In the genomic region with DNA sequence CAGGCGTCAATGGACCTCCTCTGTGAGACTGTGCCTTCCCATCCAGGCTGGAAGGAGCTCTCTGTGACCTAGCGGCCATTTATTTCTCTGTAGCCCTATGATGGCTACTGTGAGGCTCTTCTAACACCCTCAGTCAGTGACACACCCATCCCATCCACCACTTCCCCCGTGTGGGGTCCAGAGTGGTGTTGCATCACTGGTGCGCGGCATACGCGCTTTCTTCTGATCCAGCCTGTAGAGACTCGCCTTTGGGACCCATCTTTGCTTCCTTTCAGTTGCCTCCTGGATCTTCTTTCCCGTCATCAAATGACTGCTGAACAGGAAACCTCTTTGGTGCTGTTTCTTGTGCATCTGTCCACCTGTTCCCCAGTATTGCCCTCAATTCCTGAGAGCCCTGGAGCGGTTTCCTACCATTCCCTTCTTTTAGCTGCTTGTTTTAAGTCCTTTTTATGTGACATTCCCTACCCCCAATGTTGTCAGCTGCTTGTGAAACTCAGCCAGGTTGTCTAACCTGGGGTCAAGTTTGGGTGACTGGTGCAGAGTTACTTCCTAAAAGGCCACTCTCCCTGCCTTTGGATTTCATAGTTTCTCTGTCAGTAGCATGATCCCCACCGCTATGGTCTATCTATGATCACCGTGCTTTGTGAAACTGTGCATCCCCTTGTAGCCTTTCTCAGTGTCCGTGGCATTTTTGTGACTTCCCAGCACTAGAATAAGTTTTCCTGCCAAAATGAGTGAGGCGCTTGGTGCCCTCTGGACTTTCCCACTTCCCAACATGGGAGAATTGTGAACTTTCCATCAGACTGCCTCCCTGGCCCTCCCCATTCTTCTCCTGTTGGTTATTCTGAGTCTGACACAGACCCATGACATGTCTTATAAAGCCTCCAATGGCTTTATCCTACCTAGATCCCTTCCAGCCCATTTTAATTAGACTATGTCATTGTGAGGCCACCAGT, we compare ENCODE assay signal across 20 cellular contexts. TPM values are rescaled to one million over a fixed set of nuclear protein-coding genes. Genes with fewer than 3 reads are reported as not detected.
DNase-seq lines count a peak whose midpoint lies in the region; ATAC-seq and TF ChIP-seq lines count a peak whose summit lies in the region.
"Had no signal": no experiment of that assay in that cellular context is flagged by ENCODE, and none has a peak within 500 bp of the region (broad histone marks: within the 10 kb centered on the region; RNA-seq: fewer than 3 reads in every experiment).

No MANE protein-coding gene starts in this region.

- H3K9me2 ChIP-seq in HCT116 (ENCODE audit: insufficient read depth) = no peaks in the 10 kb centered on the region

- H3K79me2 ChIP-seq in HCT116 (ENCODE audit: insufficient read depth, low read length) = peaks cover 25% of the 10 kb centered on the region

- no peak overlapping the region for H3K4me3 Mint-ChIP-seq in CD8-positive, alpha-beta T cell
- peak overlapping the region; percentile 57 for H3K4me3 Mint-ChIP-seq in endothelial cell (ENCODE audit: unreplicated experiment)

- no peak overlapping the region for H2AFZ ChIP-seq in HCT116 (ENCODE audit: low read depth, low read length, poor library complexity, severe bottlenecking)

- H3K27me3 Mint-ChIP-seq in CD8-positive, alpha-beta T cell (ENCODE audit: low read depth) = no peaks in the 10 kb centered on the region
- H3K27me3 Mint-ChIP-seq in endothelial cell (ENCODE audit: unreplicated experiment) = peaks cover 4% of the 10 kb centered on the region

- H3K27ac Mint-ChIP-seq in CD8-positive, alpha-beta T cell = peak overlapping the region; percentile 68
- H3K27ac Mint-ChIP-seq in endothelial cell (ENCODE audit: unreplicated experiment) = peak overlapping the region; percentile 50

- H3K4me1 Mint-ChIP-seq in CD8-positive, alpha-beta T cell (ENCODE audit: low read depth) = peaks cover 19% of the 10 kb centered on the region
- H3K4me1 Mint-ChIP-seq in endothelial cell (ENCODE audit: unreplicated experiment) = peaks cover 7% of the 10 kb centered on the region

- peaks cover 12% of the 10 kb centered on the region for H3K4me1 ChIP-seq in CD8-positive, alpha-beta T cell (ENCODE audit: insufficient read depth, low read length)
- peaks cover 7 to 8% of the 10 kb centered on the region in 2 experiments; a peak in 3 of 4 replicates for H3K4me1 ChIP-seq in HCT116 (ENCODE audit: control insufficient read depth in 1 of 2, insufficient read depth in 2 of 2, low read length in 2 of 2)

- H3K36me3 ChIP-seq in CD8-positive, alpha-beta T cell (ENCODE audit: insufficient read depth, low read length) = peaks cover 5% of the 10 kb centered on the region
- H3K36me3 ChIP-seq in HCT116 (ENCODE audit: control insufficient read depth in 1 of 2, insufficient read depth in 2 of 2, low read length in 2 of 2) = peaks cover 0 to 16% of the 10 kb centered on the region in 2 experiments; a peak in 2 of 4 replicates

- H3K4me3 ChIP-seq in CD8-positive, alpha-beta T cell (ENCODE audit: low read depth, low read length) = no peak overlapping the region
- no peak overlapping the region for H3K4me3 ChIP-seq in HCT116 (replicated peaks in 1 of 2; ENCODE audit: low read depth in 1 of 2, low read length in 2 of 2)
- H3K4me3 ChIP-seq: psoas muscle had no signal

- no peaks in the 10 kb centered on the region for H3K9me3 Mint-ChIP-seq in CD8-positive, alpha-beta T cell
- H3K9me3 Mint-ChIP-seq in endothelial cell (ENCODE audit: unreplicated experiment) = no peaks in the 10 kb centered on the region
- H3K9me3 Mint-ChIP-seq: activated T-helper 2 cell treated with anti-CD3 and anti-CD28 coated beads, Interferon-gamma antibody, Interleukin-2, Interleukin-4, amounts not matched to agents 10 μg/mL and 5 μg/mL and 100 μg/mL, durations not matched to agents 14 hours and 24 hours and 36 hours had no signal

- H4K20me1 ChIP-seq in HCT116 (ENCODE audit: insufficient read depth) = no peaks in the 10 kb centered on the region

- no peak for ATAC-seq in CD8-positive, alpha-beta T cell
- no peak for ATAC-seq in HCT116
- no peak for ATAC-seq in GM19463 (IDR thresholded peaks at IDR 0.05; ENCODE audit: unreplicated experiment)
- ATAC-seq: left cardiac atrium, psoas muscle had no signal

- RAD21 ChIA-PET in HCT116 (lab: Charles Lee; ENCODE audit: low non-redundant PET in 1 of 2, low total read pairs in 2 of 2, uncharacterized antibody in 2 of 2, unreplicated experiment in 2 of 2) = no interaction called here

- POLR2A ChIA-PET in CD8-positive, alpha-beta T cell (lab: Charles Lee) = interaction anchor here (1.1 kb wide), 1 partner anchor 53 kb away, joined by 3 read pairs; no protein-coding TSS in a partner anchor
- POLR2A ChIA-PET in HCT116 (lab: Charles Lee) = no interaction called here

- H3K27me3 ChIP-seq in CD8-positive, alpha-beta T cell (ENCODE audit: insufficient read depth, low read length) = no peaks in the 10 kb centered on the region
- no peaks in the 10 kb centered on the region for H3K27me3 ChIP-seq in HCT116 (ENCODE audit: insufficient read depth, low read length)

- no peak overlapping the region for H3K4me2 ChIP-seq in HCT116 (ENCODE audit: low read length)

- no peak overlapping the region for H3K9ac ChIP-seq in HCT116 (ENCODE audit: low read length)

- no peaks in the 10 kb centered on the region for H3K9me3 ChIP-seq in CD8-positive, alpha-beta T cell (ENCODE audit: low read length)
- H3K9me3 ChIP-seq in HCT116 (ENCODE audit: control insufficient read depth in 1 of 2, insufficient read depth in 1 of 2, low read depth in 1 of 2, low read length in 2 of 2) = no peaks in the 10 kb centered on the region
- H3K9me3 ChIP-seq: psoas muscle had no signal

- H3K36me3 Mint-ChIP-seq in CD8-positive, alpha-beta T cell = peaks cover 17% of the 10 kb centered on the region
- peaks cover 22% of the 10 kb centered on the region for H3K36me3 Mint-ChIP-seq in endothelial cell (ENCODE audit: low read depth, unreplicated experiment)

- no peak for TF ChIP-seq RAD21 in HCT116 (IDR thresholded peaks at IDR 0.05; ENCODE audit: low read depth)

- no peak for DNase-seq in CD8-positive, alpha-beta T cell
- DNase-seq in HCT116 (ENCODE audit: low read depth, low spot score) = no peak
- no peak for DNase-seq in endothelial cell (ENCODE audit: low spot score)
- DNase-seq in OCI-M1 (lab: John Stamatoyannopoulos, UW) = no peak
- DNase-seq in amygdala (lab: John Stamatoyannopoulos, UW) = no peak
- DNase-seq: activated CD8-positive, alpha-beta memory T cell treated with anti-CD3 and anti-CD28 coated beads for 24 hours; anterior cingulate cortex; caudate nucleus; COR-L47; HCEC 1CT; left cardiac atrium; NCI-H2171 treated with DMSO at 0.1 percent for 48 hours; NCI-H774; psoas muscle; SHP77 treated with DMSO at 0.1 percent for 48 hours; small intestine; stimulated activated CD4-positive, alpha-beta T cell treated with anti-CD3 and anti-CD28 coated beads, Interleukin-4, amount 100 ng/mL, for 1 hour; T-helper 2 cell had no signal

- TF ChIP-seq CTCF in CD8-positive, alpha-beta T cell (IDR thresholded peaks at IDR 0.05) = no peak
- TF ChIP-seq CTCF in HCT116 (IDR thresholded peaks at IDR 0.05 in 2 of 3, conservative IDR thresholded peaks at IDR 0.05 in 1 of 3; ENCODE audit: borderline replicate concordance in 1 of 3, insufficient read depth in 1 of 3, low read depth in 2 of 3, low read length in 2 of 3) (no peak), endothelial cell (IDR thresholded peaks at IDR 0.05; ENCODE audit: unreplicated experiment) (no peak)

- no peak for TF ChIP-seq POLR2A in HCT116 (IDR thresholded peaks at IDR 0.05; ENCODE audit: borderline replicate concordance, extremely low read depth, insufficient read depth, insufficient read length)

- BruUV-seq in HCT116 (replicated peaks; lab: Mats Ljungman, UMichigan) = TSS peak; percentile 18

- CTCF ChIA-PET in CD8-positive, alpha-beta T cell (lab: Charles Lee) = interaction anchor here (1.5 kb wide), 1 partner anchor 79 kb away, joined by 4 read pairs; no protein-coding TSS in a partner anchor
- CTCF ChIA-PET in HCT116 (lab: Charles Lee) = no interaction called here

- intact Hi-C loops in CD8-positive, alpha-beta T cell (cut with DNase I, micrococcal nuclease) = no loop called here
- intact Hi-C loops in HCT116 (cut with micrococcal nuclease) = no loop called here

- H3K27ac ChIP-seq in CD8-positive, alpha-beta T cell (ENCODE audit: low read depth, low read length) = no peak overlapping the region
- H3K27ac ChIP-seq in HCT116 (ENCODE audit: low read depth, low read length) = no peak overlapping the region
- H3K27ac ChIP-seq: psoas muscle had no signal

TF ChIP-seq in HCT116, 20 proteins besides CTCF, POLR2A, EP300 and RAD21 (continues in another document):
- TF ChIP-seq, protein P1, sequence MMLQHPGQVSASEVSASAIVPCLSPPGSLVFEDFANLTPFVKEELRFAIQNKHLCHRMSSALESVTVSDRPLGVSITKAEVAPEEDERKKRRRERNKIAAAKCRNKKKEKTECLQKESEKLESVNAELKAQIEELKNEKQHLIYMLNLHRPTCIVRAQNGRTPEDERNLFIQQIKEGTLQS (IDR thresholded peaks at IDR 0.05) = no peak

RNA-seq across cellular contexts. Expression of gene PRR3, which starts 5.7 kb away (rescaled TPM):
- 10 to 100 TPM; 11.3 to 13.3 TPM for total RNA-seq in CD8-positive, alpha-beta T cell
- 16.7 TPM for total RNA-seq in HCT116 (2021; ENCODE audit: unreplicated experiment)
- 6.5 and 12.9 TPM in 2 replicates for polyA plus RNA-seq in HCT116 (2012)
- 12.6 TPM for total RNA-seq in endothelial cell (ENCODE audit: unreplicated experiment)

RNA-seq across cellular contexts. Expression of gene GNL1, which starts 6.5 kb away (rescaled TPM):
- 100 to 1,000 TPM; 148 to 159 TPM for total RNA-seq in CD8-positive, alpha-beta T cell
- total RNA-seq in HCT116 (2021; ENCODE audit: unreplicated experiment) (113 TPM), endothelial cell (ENCODE audit: unreplicated experiment) (109 TPM)
- polyA plus RNA-seq in HCT116 (2012) = 90.2 and 92.6 TPM in 2 replicates

RNA-seq across cellular contexts. Expression of gene ABCF1, which starts 8.5 kb away (rescaled TPM):
- 100 to 1,000 TPM; 121 to 130 TPM for total RNA-seq in CD8-positive, alpha-beta T cell
- 53.3 TPM for total RNA-seq in HCT116 (2021; ENCODE audit: unreplicated experiment)
- polyA plus RNA-seq in HCT116 (2012) = 40.6 and 41.5 TPM in 2 replicates
- total RNA-seq in endothelial cell (ENCODE audit: unreplicated experiment) = 57.2 TPM

RNA-seq across cellular contexts. Expression of gene PPP1R10, which starts 54.3 kb away (rescaled TPM):
- 10 to 100 TPM; 85.5 to 95.4 TPM for total RNA-seq in CD8-positive, alpha-beta T cell
- total RNA-seq in HCT116 (2021; ENCODE audit: unreplicated experiment) = 104 TPM
- 38.7 and 44.4 TPM in 2 replicates for polyA plus RNA-seq in HCT116 (2012)
- 75.8 TPM for total RNA-seq in endothelial cell (ENCODE audit: unreplicated experiment)

RNA-seq across cellular contexts. Expression of gene MRPS18B, which starts 54.9 kb away (rescaled TPM):
- total RNA-seq in CD8-positive, alpha-beta T cell = 10 to 100 TPM; 13.5 to 16.4 TPM
- total RNA-seq in HCT116 (2021; ENCODE audit: unreplicated experiment) (112 TPM), endothelial cell (ENCODE audit: unreplicated experiment) (39.8 TPM)
- polyA plus RNA-seq in HCT116 (2012) = 92.3 and 113 TPM in 2 replicates
